ENCODE assay signal across 23 cellular contexts in the genomic region with DNA sequence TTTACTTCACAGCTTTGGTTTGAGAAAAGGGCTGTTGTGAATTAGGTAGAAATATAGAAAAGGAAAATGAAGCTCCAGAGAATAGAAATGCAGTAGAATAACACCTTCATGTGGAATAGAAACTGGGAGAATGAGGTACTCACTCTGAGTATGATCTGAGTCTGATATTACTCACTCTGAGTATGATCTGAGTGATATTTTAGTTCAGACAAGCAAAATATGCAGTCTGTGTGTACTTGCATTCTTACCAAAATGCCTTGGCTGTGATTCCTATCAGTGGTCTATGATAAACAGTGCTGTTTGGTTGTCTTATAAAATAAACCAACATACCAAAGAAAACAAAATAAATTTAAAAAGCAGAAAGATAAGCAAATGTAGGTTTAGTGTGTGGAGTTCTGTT.
DNase-seq lines count a peak whose midpoint lies in the region; ATAC-seq and TF ChIP-seq lines count a peak whose summit lies in the region.
"Had no signal": no experiment of that assay in that cellular context is flagged by ENCODE, and none has a peak within 500 bp of the region (broad histone marks: within the 10 kb centered on the region; RNA-seq: fewer than 3 reads in every experiment).

No MANE protein-coding gene starts in this region.

- no peak overlapping the region for H2AFZ ChIP-seq in osteoblast (ENCODE audit: low read length)
- H2AFZ ChIP-seq: parathyroid adenoma had no signal

- intact Hi-C loops in esophagus muscularis mucosa (cut with DNase I) = no loop called here

- H3K4me1 ChIP-seq in osteoblast (ENCODE audit: insufficient read depth, low read length) (peaks cover 27% of the 10 kb centered on the region), esophagus muscularis mucosa (no peaks in the 10 kb centered on the region)
- H3K4me1 ChIP-seq: heart right ventricle, parathyroid adenoma, uterus had no signal

- H3K4me3 ChIP-seq in epithelial cell of esophagus (ENCODE audit: low read length) (no peak overlapping the region), osteoblast (ENCODE audit: insufficient read depth, low read length) (no peak overlapping the region), esophagus muscularis mucosa (no peak overlapping the region), coronary artery (no peak overlapping the region)
- H3K4me3 ChIP-seq: heart right ventricle, uterus had no signal

- no peak for TF ChIP-seq CTCF in epithelial cell of esophagus (IDR thresholded peaks at IDR 0.05; ENCODE audit: insufficient read depth, low read depth, low read length, missing control alignments)
- TF ChIP-seq CTCF in osteoblast (IDR thresholded peaks at IDR 0.05; ENCODE audit: extremely low read depth, low read depth, low read length) = no peak
- TF ChIP-seq CTCF in esophagus muscularis mucosa (IDR thresholded peaks at IDR 0.05) = no peak
- no peak for TF ChIP-seq CTCF in coronary artery (IDR thresholded peaks at IDR 0.05)

- no peaks in the 10 kb centered on the region for H3K27me3 ChIP-seq in osteoblast (ENCODE audit: insufficient read depth, low read length)
- no peaks in the 10 kb centered on the region for H3K27me3 ChIP-seq in esophagus muscularis mucosa
- H3K27me3 ChIP-seq: heart right ventricle, uterus had no signal

- no peak for TF ChIP-seq POLR2A in esophagus muscularis mucosa (IDR thresholded peaks at IDR 0.05; ENCODE audit: low read depth)

- peak overlapping the region; percentile 28 for H3K4me2 ChIP-seq in osteoblast (ENCODE audit: insufficient read depth, low read length)

- no peaks in the 10 kb centered on the region for H4K20me1 ChIP-seq in osteoblast (ENCODE audit: insufficient read depth, low read length)

- H3K27ac ChIP-seq in osteoblast (ENCODE audit: low read depth, low read length) (peak overlapping the region; percentile 5), esophagus muscularis mucosa (replicated peaks in 1 of 4) (no peak overlapping the region), coronary artery (no peak overlapping the region)
- H3K27ac ChIP-seq: heart right ventricle, parathyroid adenoma, uterus had no signal

- peak; percentile 45 for DNase-seq in RKO (ENCODE audit: low spot score)
- DNase-seq in epithelial cell of esophagus (ENCODE audit: low read depth) = peak; percentile 85
- DNase-seq in osteoblast (ENCODE audit: insufficient read length, low spot score, missing footprints) = no peak
- DNase-seq in NCI-H187 treated with DMSO at 0.1 percent for 48 hours (lab: John Stamatoyannopoulos, UW) = no peak
- DNase-seq in esophagus muscularis mucosa (ENCODE audit: extremely low spot score) = no peak
- no peak for DNase-seq in cerebellum (ENCODE audit: low spot score)
- DNase-seq in coronary artery (ENCODE audit: low spot score) = no peak
- DNase-seq: activated CD4-positive, alpha-beta T cell treated with anti-CD3 and anti-CD28 coated beads, Interleukin-2, amount 10 ng/mL, durations not matched to agents 24 days and 14 days; activated CD8-positive, alpha-beta memory T cell treated with anti-CD3 and anti-CD28 coated beads, Interleukin-2, amount 50 U/mL, for 48 hours; activated gamma-delta T cell treated with Interleukin-2 at 50 U/mL for 16 hours; aorta; COR-L47; erythroblast; heart right ventricle; Karpas-422; naive thymus-derived CD4-positive, alpha-beta T cell; NCI-H748 treated with DMSO at 0.1 percent for 48 hours; stimulated activated CD4-positive, alpha-beta T cell treated with anti-CD3 and anti-CD28 coated beads, Interleukin-4, amount 100 ng/mL, for 24 hours; SW 1271; uterus had no signal

- H3K36me3 ChIP-seq in osteoblast (ENCODE audit: insufficient read depth, low read length) (no peaks in the 10 kb centered on the region), esophagus muscularis mucosa (no peaks in the 10 kb centered on the region)
- H3K36me3 ChIP-seq: heart right ventricle, uterus had no signal

- TF ChIP-seq EP300 in esophagus muscularis mucosa (IDR thresholded peaks at IDR 0.05) = no peak

- H3K9me3 ChIP-seq in osteoblast (ENCODE audit: low read depth, low read length) (no peaks in the 10 kb centered on the region), esophagus muscularis mucosa (no peaks in the 10 kb centered on the region)
- H3K9me3 ChIP-seq: heart right ventricle, uterus had no signal

- peak; percentile 77 for ATAC-seq in GM18868 (IDR thresholded peaks at IDR 0.05; ENCODE audit: unreplicated experiment)
- ATAC-seq: heart right ventricle; naive thymus-derived CD4-positive, alpha-beta T cell; Panc1 had no signal

- no peaks in the 10 kb centered on the region for H3K79me2 ChIP-seq in osteoblast (ENCODE audit: insufficient read depth, low read length)
- H3K79me2 ChIP-seq: parathyroid adenoma had no signal

Comparison
In these comparisons a context has a peak if more than half of its experiments do, and no peak if none do; other contexts are left out.
1. DNase-seq: peak in RKO (single experiment) and epithelial cell of esophagus (single experiment); none in osteoblast (single experiment), NCI-H187 treated with DMSO at 0.1 percent for 48 hours (single experiment), esophagus muscularis mucosa (single experiment), cerebellum (single experiment) and coronary artery (single experiment).